In genomic region chr11:65539401-65540289, GRCh38 we compare ENCODE assay signal across 6 cellular contexts. TPM values are rescaled to one million over a fixed set of nuclear protein-coding genes. Genes with fewer than 3 reads are reported as not detected.
DNase-seq lines count a peak whose midpoint lies in the region; TF ChIP-seq lines count a peak whose summit lies in the region.

No MANE protein-coding gene starts in this region.

- H3K27me3 ChIP-seq in stomach smooth muscle (ENCODE audit: control insufficient read depth in 1 of 2, insufficient read depth in 2 of 2, low read length in 2 of 2), result no peaks in the 10 kb centered on the region

- H3K4me3 ChIP-seq in fibroblast of mammary gland (ENCODE audit: control insufficient read depth, low read depth, low read length) (peak overlapping the region; percentile 54), stomach smooth muscle (ENCODE audit: low read length in 2 of 2) (peak overlapping the region in 1 of 2 donors; percentile 82)

- no peaks in the 10 kb centered on the region for H3K27me3 Mint-ChIP-seq in activated naive CD4-positive, alpha-beta T cell treated with anti-CD3 and anti-CD28 coated beads for 36 hours (ENCODE audit: low read depth)

- peaks cover 27% of the 10 kb centered on the region for H3K4me1 ChIP-seq in stomach smooth muscle (ENCODE audit: control insufficient read depth, insufficient read depth, low read length)

- peak overlapping the region in 1 of 2 donors; percentile 54 for H3K9ac ChIP-seq in stomach smooth muscle (ENCODE audit: low read length in 2 of 2)

- H3K27ac ChIP-seq in stomach smooth muscle (ENCODE audit: low read length), result peak overlapping the region; percentile 86

- H3K4me1 Mint-ChIP-seq in activated naive CD4-positive, alpha-beta T cell treated with anti-CD3 and anti-CD28 coated beads for 36 hours (ENCODE audit: low read depth), result peaks cover 16% of the 10 kb centered on the region

- CTCF ChIA-PET in activated naive CD4-positive, alpha-beta T cell treated with anti-CD3 and anti-CD28 coated beads for 36 hours (lab: Charles Lee), result interaction anchor here (0.7 to 4.0 kb wide), 18 partner anchors 9 to 119 kb away, joined by 3 to 86 read pairs (median 12); partner anchors contain the start of genes EHBP1L1, FAM89B, KCNK7 and SCYL1

- DNase-seq in activated naive CD4-positive, alpha-beta T cell treated with anti-CD3 and anti-CD28 coated beads for 36 hours, result no peak
- DNase-seq in activated naive CD4-positive, alpha-beta T cell treated with anti-CD3 and anti-CD28 coated beads, Interleukin-2, amount 50 U/mL, for 16 hours, result no peak
- DNase-seq in NCI-H1694 treated with DMSO at 0.1 percent for 48 hours (lab: John Stamatoyannopoulos, UW) (peak; percentile 40), fibroblast of mammary gland (ENCODE audit: low read depth) (no peak), SW480 (ENCODE audit: low spot score) (no peak)

- peaks cover 1% of the 10 kb centered on the region for H3K36me3 Mint-ChIP-seq in activated naive CD4-positive, alpha-beta T cell treated with anti-CD3 and anti-CD28 coated beads for 36 hours (ENCODE audit: low read depth)

- no peaks in the 10 kb centered on the region for H3K9me3 ChIP-seq in stomach smooth muscle (ENCODE audit: control insufficient read depth in 2 of 2, low read length in 2 of 2)

- H3K4me3 Mint-ChIP-seq in activated naive CD4-positive, alpha-beta T cell treated with anti-CD3 and anti-CD28 coated beads for 36 hours, result peak overlapping the region; percentile 80

- TF ChIP-seq CTCF in fibroblast of mammary gland (conservative IDR thresholded peaks at IDR 0.05; ENCODE audit: control insufficient read depth, insufficient read depth, low read depth, low read length), result no peak

- peaks cover 13 to 15% of the 10 kb centered on the region in 2 donors for H3K36me3 ChIP-seq in stomach smooth muscle (ENCODE audit: control insufficient read depth in 2 of 2, insufficient read depth in 2 of 2, low read length in 2 of 2)

- no peak overlapping the region for H3K27ac Mint-ChIP-seq in activated naive CD4-positive, alpha-beta T cell treated with anti-CD3 and anti-CD28 coated beads for 36 hours

- no peaks in the 10 kb centered on the region for H3K9me3 Mint-ChIP-seq in activated naive CD4-positive, alpha-beta T cell treated with anti-CD3 and anti-CD28 coated beads for 36 hours

- intact Hi-C loops in activated naive CD4-positive, alpha-beta T cell treated with anti-CD3 and anti-CD28 coated beads for 36 hours (cut with micrococcal nuclease), result loop anchor here (1.0 to 2.0 kb wide), 5 partner anchors 17 to 157 kb away; partner anchors contain the start of genes MAP3K11, SLC25A45 and ZNRD2

RNA-seq across cellular contexts. Expression of gene SCYL1, which starts 14.8 kb away (rescaled TPM):
- total RNA-seq in activated naive CD4-positive, alpha-beta T cell treated with anti-CD3 and anti-CD28 coated beads for 36 hours, result 10 to 100 TPM; 57.9 to 58.3 TPM

RNA-seq across cellular contexts. Expression of gene LTBP3, which starts 18.5 kb away (rescaled TPM):
- 10 to 100 TPM; 39.7 to 45.7 TPM for total RNA-seq in activated naive CD4-positive, alpha-beta T cell treated with anti-CD3 and anti-CD28 coated beads for 36 hours

RNA-seq across cellular contexts. Expression of gene ZNRD2, which starts 30.6 kb away (rescaled TPM):
- 10 to 100 TPM; 41.4 to 42.5 TPM for total RNA-seq in activated naive CD4-positive, alpha-beta T cell treated with anti-CD3 and anti-CD28 coated beads for 36 hours

RNA-seq across cellular contexts. Expression of gene FAM89B, which starts 32.7 kb away (rescaled TPM):
- total RNA-seq in activated naive CD4-positive, alpha-beta T cell treated with anti-CD3 and anti-CD28 coated beads for 36 hours, result 10 to 100 TPM; 12.4 to 12.8 TPM

RNA-seq across cellular contexts. Expression of gene EHBP1L1, which starts 36.2 kb away (rescaled TPM):
- total RNA-seq in activated naive CD4-positive, alpha-beta T cell treated with anti-CD3 and anti-CD28 coated beads for 36 hours, result 10 to 100 TPM; 51.9 to 54.6 TPM
